Comparison of ENCODE assay signal across 13 cellular contexts in genomic region chr11:120012245-120012644, GRCh38.
DNase-seq lines count a peak whose midpoint lies in the region; ATAC-seq and TF ChIP-seq lines count a peak whose summit lies in the region.
"Had no signal": no experiment of that assay in that cellular context is flagged by ENCODE, and none has a peak within 500 bp of the region (broad histone marks: within the 10 kb centered on the region; RNA-seq: fewer than 3 reads in every experiment).

No MANE protein-coding gene starts in this region.

- CTCF ChIA-PET in HEK293 (lab: Yijun Ruan, JAX): interaction anchor here (0.8 to 6.1 kb wide), 4 partner anchors 12 to 105 kb away, joined by 3 to 29 read pairs (median 3); no protein-coding TSS in a partner anchor

- peak; percentile 51 for ATAC-seq in esophagus mucosa

- H3K4me3 ChIP-seq in HEK293 (ENCODE audit: low read depth, low read length) (no peak overlapping the region), ascending aorta (no peak overlapping the region)
- H3K4me3 ChIP-seq: HAP-1 had no signal

- H3K4me1 ChIP-seq in HEK293 (ENCODE audit: control insufficient read depth, insufficient read depth, low read length) (no peaks in the 10 kb centered on the region), ascending aorta (no peaks in the 10 kb centered on the region)
- H3K4me1 ChIP-seq: HAP-1 had no signal

- POLR2A ChIA-PET in HEK293 (lab: Yijun Ruan, JAX): no interaction called here

- intact Hi-C loops in ascending aorta (cut with DNase I): loop anchor here (5.0 kb wide), 2 partner anchors 95 to 345 kb away; no protein-coding TSS in a partner anchor

- H3K27ac ChIP-seq in HEK293 (ENCODE audit: extremely low read depth, low read depth, low read length): no peak overlapping the region
- peak overlapping the region; percentile 81 for H3K27ac ChIP-seq in substantia nigra (ENCODE audit: low read depth, low read length, poor library complexity, severe bottlenecking)
- no peak overlapping the region for H3K27ac ChIP-seq in ascending aorta
- H3K27ac ChIP-seq: HL-60 had no signal

- DNase-seq in cerebellum (ENCODE audit: low spot score): peak; percentile 42
- no peak for DNase-seq in substantia nigra (lab: John Stamatoyannopoulos, UW)
- DNase-seq in ascending aorta (ENCODE audit: low spot score in 2 of 2): no peak
- DNase-seq in AG08395 (ENCODE audit: low spot score): no peak
- no peak for DNase-seq in activated T-cell treated with anti-CD3 and anti-CD28 coated beads for 4 hours
- DNase-seq: ACHN; CD4-positive, alpha-beta memory T cell; DMS79; GOT3 had no signal

- no peaks in the 10 kb centered on the region for H3K27me3 ChIP-seq in ascending aorta

- no peak for TF ChIP-seq CTCF in HEK293 (tag by site-specific recombination; IDR thresholded peaks at IDR 0.05)
- TF ChIP-seq CTCF in ascending aorta (IDR thresholded peaks at IDR 0.05): no peak

- H3K36me3 ChIP-seq in HEK293 (ENCODE audit: control insufficient read depth in 2 of 2, insufficient read depth in 1 of 2, low read length in 2 of 2) (no peaks in the 10 kb centered on the region), ascending aorta (no peaks in the 10 kb centered on the region)
- H3K36me3 ChIP-seq: HAP-1 had no signal

- H3K9me3 ChIP-seq in HEK293 (ENCODE audit: control insufficient read depth, insufficient read depth, low read depth, low read length): no peaks in the 10 kb centered on the region
- H3K9me3 ChIP-seq in ascending aorta: no peaks in the 10 kb centered on the region
- H3K9me3 ChIP-seq: HAP-1 had no signal

TF ChIP-seq in HEK293, 187 proteins besides CTCF, POLR2A, EP300 and RAD21:
- TF ChIP-seq INSM2 (tag by site-specific recombination; IDR thresholded peaks at IDR 0.05): no peak
- peak; percentile 68 for TF ChIP-seq ZIC2 (tag by site-specific recombination; IDR thresholded peaks at IDR 0.05)
- peak; percentile 38; the same call in 1 of the 2 replicates for TF ChIP-seq GLIS1 (tag by site-specific recombination; IDR thresholded peaks at IDR 0.05)
